In genomic region chr3:196774845-196775422, GRCh38 we compare ENCODE assay signal across 14 cellular contexts. TPM values are rescaled to one million over a fixed set of nuclear protein-coding genes. Genes with fewer than 3 reads are reported as not detected.
DNase-seq lines count a peak whose midpoint lies in the region; ATAC-seq and TF ChIP-seq lines count a peak whose summit lies in the region.
"Had no signal": no experiment of that assay in that cellular context is flagged by ENCODE, and none has a peak within 500 bp of the region (broad histone marks: within the 10 kb centered on the region; RNA-seq: fewer than 3 reads in every experiment).

No MANE protein-coding gene starts in this region.

- H3K18ac ChIP-seq in H9 (ENCODE audit: insufficient read length, low read depth, low read length): no peak overlapping the region

- H3K79me2 ChIP-seq in H9 (ENCODE audit: insufficient read depth, low read length): peaks cover 44% of the 10 kb centered on the region; the same call in 1 of the 2 replicates

- H3K36me3 Mint-ChIP-seq in H9 (ENCODE audit: insufficient read depth in 1 of 3, low read depth in 3 of 3): peaks cover 23 to 30% (median 26%) of the 10 kb centered on the region in 3 experiments
- H3K36me3 Mint-ChIP-seq in naive B cell: peaks cover 0 to 2% of the 10 kb centered on the region in 2 donors

- H3K4me2 ChIP-seq in H9 (ENCODE audit: insufficient read depth, insufficient read length, low read length): no peak overlapping the region

- no peaks in the 10 kb centered on the region for H3K23me2 ChIP-seq in H9 (ENCODE audit: insufficient read length, low read depth, low read length, poor library complexity, severe bottlenecking)

- no peak overlapping the region for H3K4ac ChIP-seq in H9 (ENCODE audit: low read depth, low read length)

- CTCF ChIA-PET in BJ (lab: Yijun Ruan, JAX): interaction anchor here (1.0 kb wide), 1 partner anchor 165 kb away, joined by 3 read pairs; no protein-coding TSS in a partner anchor

- peaks cover 3% of the 10 kb centered on the region for H3K79me1 ChIP-seq in H9 (ENCODE audit: insufficient read depth, low read depth, low read length, poor library complexity, severe bottlenecking)

- DNase-seq in BJ (ENCODE audit: low read depth): peak; percentile 66
- DNase-seq in H9: no peak
- DNase-seq in caudate nucleus (lab: John Stamatoyannopoulos, UW): no peak
- no peak for DNase-seq in naive B cell
- no peak for DNase-seq in NCI-H1436 (lab: John Stamatoyannopoulos, UW)
- no peak for DNase-seq in NCI-H526 (lab: John Stamatoyannopoulos, UW)
- DNase-seq in ecto neural progenitor cell (ENCODE audit: low spot score): no peak
- no peak for DNase-seq in NCI-H226
- DNase-seq: NCI-H1092 treated with DMSO at 0.1 percent for 48 hours, NCI-H526 treated with DMSO at 0.1 percent for 48 hours, Right ventricle myocardium superior had no signal

- H3K27ac Mint-ChIP-seq in H9 (no peak overlapping the region; a peak in 1 of 7 replicates), naive B cell (peak overlapping the region in 5 of 6 donors; percentile 34 to 84 (median 74))

- no peak overlapping the region for H4K91ac ChIP-seq in H9 (ENCODE audit: insufficient read length, low read depth, low read length)

- no peak overlapping the region for H2BK12ac ChIP-seq in H9 (ENCODE audit: insufficient read length, low read depth, low read length)

- no CpG with 5 or more reads among the region's 6 CpGs for WGBS in H9 (ENCODE audit: extremely low coverage, insufficient read length, low lambda C conversion rate)

- H4K20me1 ChIP-seq in H9 (ENCODE audit: control insufficient read depth, insufficient read depth, insufficient read length): no peaks in the 10 kb centered on the region

- no peak overlapping the region for H2BK15ac ChIP-seq in H9 (ENCODE audit: low read depth, low read length)

- no peak overlapping the region for H4K5ac ChIP-seq in H9 (ENCODE audit: insufficient read length, low read depth, low read length)

- H3K27ac ChIP-seq in H9 (ENCODE audit: insufficient read length, low read depth, low read length) (peak overlapping the region; percentile 41), caudate nucleus (ENCODE audit: low read depth, low read length) (peak overlapping the region; percentile 95)
- H3K27ac ChIP-seq: C4-2B, cardiac muscle cell had no signal

- H3K4me3 Mint-ChIP-seq in H9 (no peak overlapping the region), naive B cell (no peak overlapping the region)
- H3K4me3 Mint-ChIP-seq: neural crest cell had no signal

- POLR2A ChIA-PET in BJ (lab: Charles Lee): no interaction called here

- H3K9me3 ChIP-seq in H9 (ENCODE audit: control insufficient read depth, low read depth, low read length): no peaks in the 10 kb centered on the region

- H3K27me3 Mint-ChIP-seq in H9 (ENCODE audit: low read depth) (no peaks in the 10 kb centered on the region), naive B cell (no peaks in the 10 kb centered on the region)

- TF ChIP-seq CTCF in BJ (IDR thresholded peaks at IDR 0.05; ENCODE audit: insufficient read depth, low read depth, low read length) (no peak), H9 (conservative IDR thresholded peaks at IDR 0.05) (no peak)

- H3K27me3 ChIP-seq in BJ (ENCODE audit: control insufficient read depth, insufficient read depth, low read length): no peaks in the 10 kb centered on the region
- no peaks in the 10 kb centered on the region for H3K27me3 ChIP-seq in H9 (ENCODE audit: insufficient read depth, low read length)
- H3K27me3 ChIP-seq: cardiac muscle cell had no signal

- H2BK5ac ChIP-seq in H9 (ENCODE audit: insufficient read length, low read length): no peak overlapping the region

- no peak for ATAC-seq in naive B cell (ENCODE audit: low read depth in 2 of 2)

- H3K4me1 Mint-ChIP-seq in H9: peaks cover 19 to 26% of the 10 kb centered on the region in 2 experiments
- H3K4me1 Mint-ChIP-seq in naive B cell: peaks cover 45 to 76% (median 66%) of the 10 kb centered on the region in 3 donors

- H3K4me1 ChIP-seq in H9 (ENCODE audit: insufficient read depth, low read length): peaks cover 4% of the 10 kb centered on the region; the same call in 1 of the 2 replicates

- no peak overlapping the region for H2AFZ ChIP-seq in H9 (ENCODE audit: low read length)

- no peak overlapping the region for H3K56ac ChIP-seq in H9 (ENCODE audit: insufficient read length, low read depth, low read length)

- H2BK20ac ChIP-seq in H9 (ENCODE audit: low read depth, low read length, poor library complexity, severe bottlenecking): no peak overlapping the region

- no peak overlapping the region for H3K23ac ChIP-seq in H9 (ENCODE audit: insufficient read length, low read depth, low read length)

- no peaks in the 10 kb centered on the region for H3K36me3 ChIP-seq in BJ (ENCODE audit: control insufficient read depth, insufficient read depth, low read length)
- H3K36me3 ChIP-seq: cardiac muscle cell had no signal

- no peak overlapping the region for H3T11ph ChIP-seq in H9 (ENCODE audit: low read length)

- H3K4me3 ChIP-seq in BJ (ENCODE audit: low read depth, low read length): no peak overlapping the region
- H3K4me3 ChIP-seq: cardiac muscle cell had no signal

- H2AK5ac ChIP-seq in H9 (ENCODE audit: insufficient read length, low read length): no peak overlapping the region

- no peak overlapping the region for H2BK120ac ChIP-seq in H9 (ENCODE audit: low read depth, low read length, poor library complexity, severe bottlenecking)

- H4K8ac ChIP-seq in H9 (replicated peaks; ENCODE audit: insufficient read length, low read depth, low read length): no peak overlapping the region

- peaks cover 8 to 16% of the 10 kb centered on the region in 2 experiments for H3K9me3 Mint-ChIP-seq in H9
- H3K9me3 Mint-ChIP-seq in naive B cell: peaks cover 0 to 2% (median 0%) of the 10 kb centered on the region in 7 donors

- H3K9ac ChIP-seq in H9 (ENCODE audit: extremely low read depth, insufficient read length, low read length): no peak overlapping the region

- H3K14ac ChIP-seq in H9 (ENCODE audit: insufficient read depth, low read length): no peak overlapping the region

RNA-seq across cellular contexts. Expression of gene PAK2, which starts 35.3 kb away (rescaled TPM):
- polyA plus RNA-seq in BJ (2011; rRNA removed) (31.7 and 48.0 TPM in 2 replicates), naive B cell (ENCODE audit: low read depth in 6 of 6) (10 to 100 TPM; 37.4 to 47.7 (median 41.8) TPM)
- polyA minus RNA-seq in BJ (2011; rRNA and poly(A)+ RNA removed): 59.1 and 61.6 TPM in 2 replicates
- total RNA-seq in H9 (2021): 60.8 and 65.7 TPM in 2 replicates

Comparison
In these comparisons a context has a peak if more than half of its experiments do, and no peak if none do; other contexts are left out.
1. H3K27ac Mint-ChIP-seq: peak in naive B cell (5 of 6); none in H9 (0 of 3).